10 cellular contexts compared by ENCODE assay signal in genomic region chr1:232578681-232579195, GRCh38. TPM values are rescaled to one million over a fixed set of nuclear protein-coding genes. Genes with fewer than 3 reads are reported as not detected.
A peak's percentile ranks its signal among the peaks of the same experiment; 100 is the strongest.
DNase-seq lines count a peak whose midpoint lies in the region; ATAC-seq and TF ChIP-seq lines count a peak whose summit lies in the region.
"Had no signal": no experiment of that assay in that cellular context is flagged by ENCODE, and none has a peak within 500 bp of the region (broad histone marks: within the 10 kb centered on the region; RNA-seq: fewer than 3 reads in every experiment).

No MANE protein-coding gene starts in this region.

- H3K9me3 ChIP-seq in BLaER1: peaks cover 9% of the 10 kb centered on the region; the same call in 1 of the 2 replicates
- H3K9me3 ChIP-seq in right atrium auricular region: no peaks in the 10 kb centered on the region

- H3K27ac ChIP-seq in BLaER1 (peak overlapping the region; percentile 58), right atrium auricular region (peak overlapping the region; percentile 25 to 32)

- H3K4me2 ChIP-seq in BLaER1: peak overlapping the region; percentile 68

- H3K36me3 ChIP-seq in BLaER1 (no peaks in the 10 kb centered on the region), right atrium auricular region (no peaks in the 10 kb centered on the region)

- H3K4me3 ChIP-seq in BLaER1 (no peak overlapping the region), right atrium auricular region (no peak overlapping the region)

- peaks cover 35% of the 10 kb centered on the region for H3K4me1 ChIP-seq in BLaER1
- H3K4me1 ChIP-seq in right atrium auricular region: peaks cover 3 to 46% of the 10 kb centered on the region in 2 donors

- intact Hi-C loops in posterior cingulate gyrus (cut with DNase I): no loop called here

- H4K20me1 ChIP-seq in BLaER1: no peaks in the 10 kb centered on the region

- peak overlapping the region; percentile 26; the same call in 1 of the 2 replicates for H3K9ac ChIP-seq in BLaER1

- H3K27me3 ChIP-seq in BLaER1 (no peaks in the 10 kb centered on the region), right atrium auricular region (no peaks in the 10 kb centered on the region)

- DNase-seq in NCI-H2029 treated with DMSO at 0.1 percent for 48 hours (lab: John Stamatoyannopoulos, UW) (peak; percentile 23), right atrium auricular region (ENCODE audit: low spot score) (no peak), posterior cingulate gyrus (no peak), EL (no peak), DMS153 treated with DMSO at 0.1 percent for 48 hours (lab: John Stamatoyannopoulos, UW; ENCODE audit: unreplicated experiment) (no peak)
- DNase-seq: NCI-H526; stimulated activated naive B cell treated with anti-CD40 and anti-IgM and Interleukin-4, amounts not matched to agents 10 μg/mL and 1 μg/mL and 100 μg/mL, for 72 hours had no signal

- ATAC-seq in GM19397 (IDR thresholded peaks at IDR 0.05; ENCODE audit: unreplicated experiment) (peak; percentile 69), HG03442 (IDR thresholded peaks at IDR 0.05; ENCODE audit: unreplicated experiment) (no peak)
- ATAC-seq: stimulated activated naive B cell treated with anti-CD40 and anti-IgM and Interleukin-4, amounts not matched to agents 10 μg/mL and 1 μg/mL and 100 μg/mL, for 72 hours had no signal

- TF ChIP-seq CTCF in right atrium auricular region (IDR thresholded peaks at IDR 0.05): no peak

RNA-seq across cellular contexts. Expression of gene SIPA1L2, which starts 51.2 kb away (rescaled TPM):
- total RNA-seq in right atrium auricular region: 100 to 1,000 TPM in 1 of 2 donors, 10 to 100 TPM in 1; 57.1 to 100 TPM
